Comparison of ENCODE assay signal across 18 cellular contexts in the genomic region with DNA sequence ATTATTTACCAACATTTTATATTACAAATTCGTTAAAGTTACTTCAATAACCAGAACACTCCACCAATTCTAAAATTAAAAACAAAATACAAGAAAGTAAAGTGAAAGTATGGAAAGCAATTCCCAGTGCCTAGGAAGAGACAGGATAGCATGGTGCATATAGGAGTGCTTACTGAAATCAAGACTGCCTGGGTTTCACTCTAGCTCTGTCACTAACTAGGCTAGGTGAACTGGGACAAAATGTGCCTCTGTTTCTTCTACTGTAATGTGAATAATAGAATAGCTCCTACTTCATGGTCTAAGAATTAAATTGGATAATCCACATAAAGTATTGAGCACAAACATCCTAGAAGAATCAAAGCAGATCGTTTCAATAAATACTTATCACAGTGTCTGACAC. TPM values are rescaled to one million over a fixed set of nuclear protein-coding genes. Genes with fewer than 3 reads are reported as not detected.
DNase-seq lines count a peak whose midpoint lies in the region; ATAC-seq and TF ChIP-seq lines count a peak whose summit lies in the region.
"Had no signal": no experiment of that assay in that cellular context is flagged by ENCODE, and none has a peak within 500 bp of the region (broad histone marks: within the 10 kb centered on the region; RNA-seq: fewer than 3 reads in every experiment).

No MANE protein-coding gene starts in this region.

- DNase-seq in activated naive CD4-positive, alpha-beta T cell treated with anti-CD3 and anti-CD28 coated beads for 36 hours, result no peak
- DNase-seq in activated naive CD4-positive, alpha-beta T cell (lab: John Stamatoyannopoulos, UW), result no peak
- DNase-seq in WTC11 (ENCODE audit: low spot score) (no peak), GM10266 (ENCODE audit: extremely low spot score) (no peak), GM20000 (ENCODE audit: low spot score) (no peak)
- DNase-seq in central memory CD8-positive, alpha-beta T cell (ENCODE audit: low spot score in 2 of 2), result no peak
- DNase-seq in stimulated activated naive B cell treated with anti-CD40 and anti-IgM and Interleukin-4, amounts not matched to agents 10 μg/mL and 1 μg/mL and 100 μg/mL, for 72 hours, result no peak
- DNase-seq: activated gamma-delta T cell; GDM1; MM.1S; NCI-H146; NCI-H748 treated with DMSO at 0.1 percent for 48 hours; OCI-M1; Right ventricle myocardium superior; stimulated activated CD4-positive, alpha-beta T cell treated with anti-CD3 and anti-CD28 coated beads, Interleukin-15, amount 100 ng/mL, for 24 hours had no signal

- H3K36me3 Mint-ChIP-seq in activated naive CD4-positive, alpha-beta T cell treated with anti-CD3 and anti-CD28 coated beads for 36 hours (ENCODE audit: low read depth), result peaks cover 73% of the 10 kb centered on the region
- peaks cover 25% of the 10 kb centered on the region for H3K36me3 Mint-ChIP-seq in WTC11
- peaks cover 82% of the 10 kb centered on the region for H3K36me3 Mint-ChIP-seq in central memory CD8-positive, alpha-beta T cell (ENCODE audit: insufficient read depth)
- H3K36me3 Mint-ChIP-seq in stimulated activated naive B cell treated with anti-CD40 and anti-IgM and Interleukin-4, amounts not matched to agents 10 μg/mL and 1 μg/mL and 100 μg/mL, for 72 hours, result peaks cover 58 to 74% of the 10 kb centered on the region in 2 donors

- POLR2A ChIA-PET in WTC11 (lab: Charles Lee), result no interaction called here

- no peak for TF ChIP-seq CTCF in WTC11 (IDR thresholded peaks at IDR 0.05)
- no peak for TF ChIP-seq CTCF in GM10266 (IDR thresholded peaks at IDR 0.05; ENCODE audit: control insufficient read depth, insufficient read depth, low read depth, missing control alignments)
- TF ChIP-seq CTCF in GM20000 (IDR thresholded peaks at IDR 0.05; ENCODE audit: extremely low read depth, missing control alignments), result no peak

- no peaks in the 10 kb centered on the region for H3K9me3 Mint-ChIP-seq in activated naive CD4-positive, alpha-beta T cell treated with anti-CD3 and anti-CD28 coated beads for 36 hours
- peaks cover 11% of the 10 kb centered on the region for H3K9me3 Mint-ChIP-seq in WTC11
- H3K9me3 Mint-ChIP-seq in central memory CD8-positive, alpha-beta T cell, result no peaks in the 10 kb centered on the region
- H3K9me3 Mint-ChIP-seq in stimulated activated naive B cell treated with anti-CD40 and anti-IgM and Interleukin-4, amounts not matched to agents 10 μg/mL and 1 μg/mL and 100 μg/mL, for 72 hours, result peaks cover 6 to 14% of the 10 kb centered on the region in 2 donors
- H3K9me3 Mint-ChIP-seq: CD14-positive monocyte had no signal

- intact Hi-C loops in activated naive CD4-positive, alpha-beta T cell treated with anti-CD3 and anti-CD28 coated beads for 36 hours (cut with micrococcal nuclease), result no loop called here

- ATAC-seq in WTC11 (no peak), HG03025 (IDR thresholded peaks at IDR 0.05; ENCODE audit: low FRiP score, unreplicated experiment) (no peak)
- ATAC-seq in central memory CD8-positive, alpha-beta T cell (replicated peaks; ENCODE audit: extremely low read depth, poor library complexity, severe bottlenecking), result no peak
- no peak for ATAC-seq in stimulated activated naive B cell treated with anti-CD40 and anti-IgM and Interleukin-4, amounts not matched to agents 10 μg/mL and 1 μg/mL and 100 μg/mL, for 72 hours (replicated peaks)
- ATAC-seq: sciatic nerve had no signal

- H3K27me3 Mint-ChIP-seq in activated naive CD4-positive, alpha-beta T cell treated with anti-CD3 and anti-CD28 coated beads for 36 hours (ENCODE audit: low read depth), result no peaks in the 10 kb centered on the region
- H3K27me3 Mint-ChIP-seq in WTC11 (ENCODE audit: low read depth), result no peaks in the 10 kb centered on the region
- H3K27me3 Mint-ChIP-seq in central memory CD8-positive, alpha-beta T cell, result no peaks in the 10 kb centered on the region
- no peaks in the 10 kb centered on the region for H3K27me3 Mint-ChIP-seq in stimulated activated naive B cell treated with anti-CD40 and anti-IgM and Interleukin-4, amounts not matched to agents 10 μg/mL and 1 μg/mL and 100 μg/mL, for 72 hours

- peak overlapping the region; percentile 6 for H3K4me3 Mint-ChIP-seq in activated naive CD4-positive, alpha-beta T cell treated with anti-CD3 and anti-CD28 coated beads for 36 hours
- H3K4me3 Mint-ChIP-seq in WTC11, result no peak overlapping the region
- peak overlapping the region; percentile 34 for H3K4me3 Mint-ChIP-seq in central memory CD8-positive, alpha-beta T cell
- H3K4me3 Mint-ChIP-seq in stimulated activated naive B cell treated with anti-CD40 and anti-IgM and Interleukin-4, amounts not matched to agents 10 μg/mL and 1 μg/mL and 100 μg/mL, for 72 hours, result no peak overlapping the region
- H3K4me3 Mint-ChIP-seq: CD14-positive monocyte had no signal

- H3K4me1 Mint-ChIP-seq in activated naive CD4-positive, alpha-beta T cell treated with anti-CD3 and anti-CD28 coated beads for 36 hours (ENCODE audit: low read depth), result peaks cover 89% of the 10 kb centered on the region
- H3K4me1 Mint-ChIP-seq in WTC11, result no peaks in the 10 kb centered on the region
- peaks cover 67% of the 10 kb centered on the region for H3K4me1 Mint-ChIP-seq in central memory CD8-positive, alpha-beta T cell
- peaks cover 22 to 71% of the 10 kb centered on the region in 2 donors for H3K4me1 Mint-ChIP-seq in stimulated activated naive B cell treated with anti-CD40 and anti-IgM and Interleukin-4, amounts not matched to agents 10 μg/mL and 1 μg/mL and 100 μg/mL, for 72 hours

- CTCF ChIA-PET in activated naive CD4-positive, alpha-beta T cell treated with anti-CD3 and anti-CD28 coated beads for 36 hours (lab: Charles Lee), result interaction anchor here (0.6 to 2.0 kb wide), 8 partner anchors 9 to 188 kb away, joined by 3 to 9 read pairs (median 4); no protein-coding TSS in a partner anchor
- CTCF ChIA-PET in WTC11 (lab: Charles Lee), result no interaction called here

- H3K27ac Mint-ChIP-seq in activated naive CD4-positive, alpha-beta T cell treated with anti-CD3 and anti-CD28 coated beads for 36 hours, result peak overlapping the region; percentile 91
- peak overlapping the region; percentile 53; the same call in 1 of the 2 replicates for H3K27ac Mint-ChIP-seq in WTC11
- H3K27ac Mint-ChIP-seq in central memory CD8-positive, alpha-beta T cell (ENCODE audit: low read depth), result peak overlapping the region; percentile 90
- peak overlapping the region; percentile 31 for H3K27ac Mint-ChIP-seq in stimulated activated naive B cell treated with anti-CD40 and anti-IgM and Interleukin-4, amounts not matched to agents 10 μg/mL and 1 μg/mL and 100 μg/mL, for 72 hours

TF ChIP-seq in WTC11, 78 proteins besides CTCF, POLR2A, EP300 and RAD21 (continues in another document):
- TF ChIP-seq FOXJ3 (CRISPR knock-in tag; IDR thresholded peaks at IDR 0.05; ENCODE audit: borderline replicate concordance) (no peak), CBFB (CRISPR knock-in tag; IDR thresholded peaks at IDR 0.05; ENCODE audit: low read depth) (no peak), ZMAT4 (CRISPR knock-in tag; IDR thresholded peaks at IDR 0.05) (no peak), ZNF121 (CRISPR knock-in tag; IDR thresholded peaks at IDR 0.05) (no peak), CREM (CRISPR knock-in tag; IDR thresholded peaks at IDR 0.05) (no peak), AR (CRISPR knock-in tag; IDR thresholded peaks at IDR 0.05) (no peak), IRF2 (CRISPR knock-in tag; IDR thresholded peaks at IDR 0.05; ENCODE audit: borderline replicate concordance, low read depth) (no peak)
- TF ChIP-seq, protein P1, sequence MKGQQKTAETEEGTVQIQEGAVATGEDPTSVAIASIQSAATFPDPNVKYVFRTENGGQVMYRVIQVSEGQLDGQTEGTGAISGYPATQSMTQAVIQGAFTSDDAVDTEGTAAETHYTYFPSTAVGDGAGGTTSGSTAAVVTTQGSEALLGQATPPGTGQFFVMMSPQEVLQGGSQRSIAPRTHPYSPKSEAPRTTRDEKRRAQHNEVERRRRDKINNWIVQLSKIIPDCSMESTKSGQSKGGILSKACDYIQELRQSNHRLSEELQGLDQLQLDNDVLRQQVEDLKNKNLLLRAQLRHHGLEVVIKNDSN (CRISPR knock-in tag; IDR thresholded peaks at IDR 0.05), result no peak
- TF ChIP-seq, protein P2, sequence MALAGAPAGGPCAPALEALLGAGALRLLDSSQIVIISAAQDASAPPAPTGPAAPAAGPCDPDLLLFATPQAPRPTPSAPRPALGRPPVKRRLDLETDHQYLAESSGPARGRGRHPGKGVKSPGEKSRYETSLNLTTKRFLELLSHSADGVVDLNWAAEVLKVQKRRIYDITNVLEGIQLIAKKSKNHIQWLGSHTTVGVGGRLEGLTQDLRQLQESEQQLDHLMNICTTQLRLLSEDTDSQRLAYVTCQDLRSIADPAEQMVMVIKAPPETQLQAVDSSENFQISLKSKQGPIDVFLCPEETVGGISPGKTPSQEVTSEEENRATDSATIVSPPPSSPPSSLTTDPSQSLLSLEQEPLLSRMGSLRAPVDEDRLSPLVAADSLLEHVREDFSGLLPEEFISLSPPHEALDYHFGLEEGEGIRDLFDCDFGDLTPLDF (CRISPR knock-in tag; IDR thresholded peaks at IDR 0.05), result no peak

RNA-seq across cellular contexts. Expression of gene STK17B, which starts 22.6 kb away (rescaled TPM):
- 100 to 1,000 TPM; 141 to 143 TPM for total RNA-seq in activated naive CD4-positive, alpha-beta T cell treated with anti-CD3 and anti-CD28 coated beads for 36 hours
- total RNA-seq in WTC11 (2021), result 11.2 to 11.8 TPM (median 11.7 TPM) in 3 replicates

Comparison
In these comparisons a context has a peak if more than half of its experiments do, and no peak if none do; other contexts are left out.
1. H3K27ac Mint-ChIP-seq: peak in every context shown above with its lines; median percentile 91 in activated naive CD4-positive, alpha-beta T cell treated with anti-CD3 and anti-CD28 coated beads for 36 hours; 90 in central memory CD8-positive, alpha-beta T cell; 53 in WTC11; 31 in stimulated activated naive B cell treated with anti-CD40 and anti-IgM and Interleukin-4, amounts not matched to agents 10 μg/mL and 1 μg/mL and 100 μg/mL, for 72 hours.
2. H3K4me3 Mint-ChIP-seq: peak in activated naive CD4-positive, alpha-beta T cell treated with anti-CD3 and anti-CD28 coated beads for 36 hours (single experiment) and central memory CD8-positive, alpha-beta T cell (single experiment); none in WTC11 (single experiment) and stimulated activated naive B cell treated with anti-CD40 and anti-IgM and Interleukin-4, amounts not matched to agents 10 μg/mL and 1 μg/mL and 100 μg/mL, for 72 hours (0 of 2).
3. RNA of gene STK17B, which starts 22.6 kb away (total RNA-seq): 141 to 143 TPM in activated naive CD4-positive, alpha-beta T cell treated with anti-CD3 and anti-CD28 coated beads for 36 hours; 11.2 to 11.8 TPM in WTC11; every median in the first group is over 10 times any median in the second.